22 cellular contexts compared by ENCODE assay signal in genomic region chr18:37421349-37422080, GRCh38.
DNase-seq lines count a peak whose midpoint lies in the region; ATAC-seq and TF ChIP-seq lines count a peak whose summit lies in the region.
"Had no signal": no experiment of that assay in that cellular context is flagged by ENCODE, and none has a peak within 500 bp of the region (broad histone marks: within the 10 kb centered on the region; RNA-seq: fewer than 3 reads in every experiment).

No MANE protein-coding gene starts in this region.

- TF ChIP-seq CTCF in HCT116 (IDR thresholded peaks at IDR 0.05 in 2 of 3, conservative IDR thresholded peaks at IDR 0.05 in 1 of 3; ENCODE audit: borderline replicate concordance in 1 of 3, insufficient read depth in 1 of 3, low read depth in 2 of 3, low read length in 2 of 3) (no peak), adrenal gland (IDR thresholded peaks at IDR 0.05) (no peak), osteoblast (IDR thresholded peaks at IDR 0.05; ENCODE audit: extremely low read depth, low read depth, low read length) (no peak), mucosa of descending colon (IDR thresholded peaks at IDR 0.05) (no peak)

- ATAC-seq in HCT116 = no peak
- no peak for ATAC-seq in GM19023 (IDR thresholded peaks at IDR 0.05; ENCODE audit: unreplicated experiment)
- no peak for ATAC-seq in mucosa of descending colon
- ATAC-seq: esophagus mucosa; foreskin keratinocyte; left colon; naive thymus-derived CD4-positive, alpha-beta T cell; right cardiac atrium; T-cell had no signal

- H3K27ac ChIP-seq in HCT116 (ENCODE audit: low read depth, low read length) (no peak overlapping the region), adrenal gland (no peak overlapping the region), osteoblast (ENCODE audit: low read depth, low read length) (no peak overlapping the region)
- H3K27ac ChIP-seq: coronary artery, foreskin keratinocyte had no signal

- H3K36me3 ChIP-seq in HCT116 (ENCODE audit: control insufficient read depth in 1 of 2, insufficient read depth in 2 of 2, low read length in 2 of 2) (no peaks in the 10 kb centered on the region), adrenal gland (replicated peaks in 1 of 2) (no peaks in the 10 kb centered on the region), osteoblast (ENCODE audit: insufficient read depth, low read length) (no peaks in the 10 kb centered on the region), mucosa of descending colon (ENCODE audit: low read depth) (no peaks in the 10 kb centered on the region)

- H3K79me2 ChIP-seq in HCT116 (ENCODE audit: insufficient read depth, low read length) (no peaks in the 10 kb centered on the region), osteoblast (ENCODE audit: insufficient read depth, low read length) (no peaks in the 10 kb centered on the region)

- CTCF ChIA-PET in HCT116 (lab: Charles Lee) = no interaction called here

- DNase-seq in HCT116 (ENCODE audit: low read depth, low spot score) = no peak
- peak; percentile 24 to 70 (median 32) for DNase-seq in adrenal gland
- DNase-seq in kidney tubule cell (ENCODE audit: low spot score) = peak; percentile 52
- peak; percentile 49 for DNase-seq in osteoblast (ENCODE audit: insufficient read length, low spot score, missing footprints)
- DNase-seq in HuH-7.5 (ENCODE audit: low spot score) = no peak
- DNase-seq in mucosa of descending colon = no peak
- DNase-seq in T-helper 1 cell = no peak
- DNase-seq: ACHN; activated CD4-positive, alpha-beta T cell treated with anti-CD3 and anti-CD28 coated beads, Interleukin-2, amount 50 U/mL, for 4 hours; activated naive CD4-positive, alpha-beta T cell treated with anti-CD3 and anti-CD28 coated beads, Interleukin-2, amount 10 ng/mL, durations not matched to agents 7 days and 5 days; foreskin keratinocyte; left colon; mammary epithelial cell; naive thymus-derived CD4-positive, alpha-beta T cell; NCI-H1105 treated with DMSO at 0.1 percent for 48 hours; NCI-H2029; right cardiac atrium; stimulated activated CD4-positive, alpha-beta T cell treated with anti-CD3 and anti-CD28 coated beads, Interleukin-2, amount 100 ng/mL, for 48 hours; T-cell had no signal

- TF ChIP-seq RAD21 in HCT116 (IDR thresholded peaks at IDR 0.05; ENCODE audit: low read depth) = no peak

- H3K27me3 ChIP-seq in HCT116 (ENCODE audit: insufficient read depth, low read length) (peaks cover 4% of the 10 kb centered on the region), adrenal gland (no peaks in the 10 kb centered on the region), osteoblast (ENCODE audit: insufficient read depth, low read length) (peaks cover 5% of the 10 kb centered on the region)
- H3K27me3 ChIP-seq: foreskin keratinocyte had no signal

- RAD21 ChIA-PET in HCT116 (lab: Charles Lee; ENCODE audit: low non-redundant PET in 1 of 2, low total read pairs in 2 of 2, uncharacterized antibody in 2 of 2, unreplicated experiment in 2 of 2) = no interaction called here

- H2AFZ ChIP-seq in HCT116 (ENCODE audit: low read depth, low read length, poor library complexity, severe bottlenecking) (no peak overlapping the region), osteoblast (ENCODE audit: low read length) (no peak overlapping the region)

- TF ChIP-seq POLR2A in HCT116 (IDR thresholded peaks at IDR 0.05; ENCODE audit: borderline replicate concordance, extremely low read depth, insufficient read depth, insufficient read length) (no peak), adrenal gland (IDR thresholded peaks at IDR 0.05) (no peak)

- peak overlapping the region; percentile 35; the same call in 1 of the 2 replicates for H3K4me2 ChIP-seq in HCT116 (ENCODE audit: low read length)
- no peak overlapping the region for H3K4me2 ChIP-seq in osteoblast (ENCODE audit: insufficient read depth, low read length)

- POLR2A ChIA-PET in HCT116 (lab: Charles Lee) = no interaction called here

- no TSS peak for BruUV-seq in HCT116 (replicated peaks; lab: Mats Ljungman, UMichigan)

- H3K4me1 ChIP-seq in HCT116 (ENCODE audit: control insufficient read depth in 1 of 2, insufficient read depth in 2 of 2, low read length in 2 of 2) = peaks cover 13 to 37% of the 10 kb centered on the region in 2 experiments; a peak in 3 of 4 replicates
- H3K4me1 ChIP-seq in adrenal gland (replicated peaks in 1 of 2) = peaks cover 0 to 5% of the 10 kb centered on the region in 2 donors
- H3K4me1 ChIP-seq in osteoblast (ENCODE audit: insufficient read depth, low read length) = no peaks in the 10 kb centered on the region
- no peaks in the 10 kb centered on the region for H3K4me1 ChIP-seq in mucosa of descending colon (ENCODE audit: low read depth)
- H3K4me1 ChIP-seq: foreskin keratinocyte had no signal

- 68 to 78% (median 70%) methylated on average over 14 to 16 of the region's 16 CpGs for WGBS in adrenal gland, 4 donors

- H3K9me3 ChIP-seq in HCT116 (ENCODE audit: control insufficient read depth in 1 of 2, insufficient read depth in 1 of 2, low read depth in 1 of 2, low read length in 2 of 2) (no peaks in the 10 kb centered on the region), adrenal gland (replicated peaks in 1 of 3) (no peaks in the 10 kb centered on the region), osteoblast (ENCODE audit: low read depth, low read length) (no peaks in the 10 kb centered on the region), mucosa of descending colon (no peaks in the 10 kb centered on the region)

- intact Hi-C loops in HCT116 (cut with micrococcal nuclease) (no loop called here), adrenal gland (cut with DNase I) (no loop called here), mucosa of descending colon (cut with DNase I, micrococcal nuclease) (no loop called here)

- H3K9me2 ChIP-seq in HCT116 (ENCODE audit: insufficient read depth) = no peaks in the 10 kb centered on the region

- no peak overlapping the region for H3K4me3 ChIP-seq in HCT116 (replicated peaks in 1 of 2; ENCODE audit: low read depth in 1 of 2, low read length in 2 of 2)
- no peak overlapping the region for H3K4me3 ChIP-seq in adrenal gland
- no peak overlapping the region for H3K4me3 ChIP-seq in osteoblast (ENCODE audit: insufficient read depth, low read length)
- no peak overlapping the region for H3K4me3 ChIP-seq in mucosa of descending colon
- H3K4me3 ChIP-seq: coronary artery had no signal

- H3K9ac ChIP-seq in HCT116 (ENCODE audit: low read length) = no peak overlapping the region

- H4K20me1 ChIP-seq in HCT116 (ENCODE audit: insufficient read depth) (no peaks in the 10 kb centered on the region), osteoblast (ENCODE audit: insufficient read depth, low read length) (no peaks in the 10 kb centered on the region)

TF ChIP-seq in HCT116, 20 proteins besides CTCF, POLR2A, EP300 and RAD21:
- no peak for TF ChIP-seq ELF1 (IDR thresholded peaks at IDR 0.05; ENCODE audit: borderline replicate concordance, low read depth)
- TF ChIP-seq SRF (IDR thresholded peaks at IDR 0.05; ENCODE audit: low read depth) = no peak
- no peak for TF ChIP-seq YY1 (IDR thresholded peaks at IDR 0.05; ENCODE audit: extremely low read depth, insufficient replicate concordance, low read depth, low read length)
- TF ChIP-seq ZFX (IDR thresholded peaks at IDR 0.05) = no peak

Comparison
In these comparisons a context has a peak if more than half of its experiments do, and no peak if none do; other contexts are left out.
1. DNase-seq: peak in adrenal gland (7 of 7), kidney tubule cell (single experiment) and osteoblast (single experiment); none in HCT116 (single experiment), HuH-7.5 (single experiment), mucosa of descending colon (0 of 3) and T-helper 1 cell (0 of 5).